In genomic region chrX:107683124-107683895, GRCh38 we compare ENCODE assay signal across 12 cellular contexts. TPM values are rescaled to one million over a fixed set of nuclear protein-coding genes. Genes with fewer than 3 reads are reported as not detected.
DNase-seq lines count a peak whose midpoint lies in the region; ATAC-seq, FAIRE-seq and TF ChIP-seq lines count a peak whose summit lies in the region.
"Had no signal": no experiment of that assay in that cellular context is flagged by ENCODE, and none has a peak within 500 bp of the region (broad histone marks: within the 10 kb centered on the region; RNA-seq: fewer than 3 reads in every experiment).

No MANE protein-coding gene starts in this region.

- FAIRE-seq in pancreas (lab: Jason Lieb, UNC): no peak
- FAIRE-seq: GM18507 had no signal

- intact Hi-C loops in Right ventricle myocardium superior (cut with DNase I) (no loop called here), pancreas (cut with DNase I) (no loop called here)

- DNase-seq in adipocyte (ENCODE audit: low read depth) (peak; percentile 61), Right ventricle myocardium superior (no peak), pancreas (no peak), globus pallidus (ENCODE audit: low spot score) (no peak)
- DNase-seq: activated effector memory CD4-positive, alpha-beta T cell treated with Interleukin-2 at 50 U/mL for 16 hours; nucleus accumbens had no signal

- H3K36me3 ChIP-seq in ACC112 (ENCODE audit: insufficient read depth, low read length) (no peaks in the 10 kb centered on the region), adipocyte (ENCODE audit: control insufficient read depth, insufficient read depth, low read length, severe bottlenecking) (no peaks in the 10 kb centered on the region), pancreas (no peaks in the 10 kb centered on the region)
- H3K36me3 ChIP-seq: SJSA1 had no signal

- 16 to 27% methylated on average over 4 of the region's 4 CpGs for WGBS in pancreas, 2 donors

- peaks cover 4% of the 10 kb centered on the region for H3K9me3 ChIP-seq in adipocyte (ENCODE audit: control insufficient read depth, low read length)
- H3K9me3 ChIP-seq in pancreas: no peaks in the 10 kb centered on the region
- H3K9me3 ChIP-seq: SJSA1 had no signal

- TF ChIP-seq CTCF in pancreas (IDR thresholded peaks at IDR 0.05): no peak

- no peak overlapping the region for H2AFZ ChIP-seq in ACC112 (ENCODE audit: low read length, unreplicated experiment)

- peak overlapping the region; percentile 27 for H3K9ac ChIP-seq in adipocyte (ENCODE audit: low read length)

- H3K4me3 ChIP-seq in ACC112 (ENCODE audit: low read depth, low read length) (no peak overlapping the region), adipocyte (ENCODE audit: low read length) (no peak overlapping the region), pancreas (no peak overlapping the region)
- H3K4me3 ChIP-seq: SJSA1 had no signal

- peaks cover 37% of the 10 kb centered on the region for H3K4me1 ChIP-seq in ACC112 (ENCODE audit: control insufficient read depth, insufficient read depth, low read length, unreplicated experiment)
- peaks cover 32% of the 10 kb centered on the region for H3K4me1 ChIP-seq in adipocyte (ENCODE audit: control insufficient read depth, insufficient read depth, low read length)
- H3K4me1 ChIP-seq in pancreas: peaks cover 0 to 13% (median 0%) of the 10 kb centered on the region in 3 donors
- H3K4me1 ChIP-seq: SJSA1 had no signal

- peak overlapping the region; percentile 48 for H3K27ac ChIP-seq in ACC112 (ENCODE audit: low read depth, low read length)
- peak overlapping the region in 2 of 4 donors; percentile 8 to 58 for H3K27ac ChIP-seq in pancreas
- H3K27ac ChIP-seq: SJSA1 had no signal

- H3K79me2 ChIP-seq in ACC112 (ENCODE audit: control insufficient read depth, insufficient read depth, low read length, unreplicated experiment): no peaks in the 10 kb centered on the region

- ATAC-seq in Right ventricle myocardium superior (ENCODE audit: poor library complexity) (peak; percentile 67), pancreas (peak; percentile 38 to 54 (median 48)), HG02798 (IDR thresholded peaks at IDR 0.05; ENCODE audit: poor library complexity, unreplicated experiment) (no peak), HG03571 (IDR thresholded peaks at IDR 0.05; ENCODE audit: unreplicated experiment) (no peak), GM21528 (IDR thresholded peaks at IDR 0.05; ENCODE audit: low FRiP score, unreplicated experiment) (no peak)

- no peaks in the 10 kb centered on the region for H3K27me3 ChIP-seq in ACC112 (ENCODE audit: insufficient read depth, low read length)
- H3K27me3 ChIP-seq in adipocyte (replicated peaks; ENCODE audit: control insufficient read depth, insufficient read depth, low read length): peaks cover 22% of the 10 kb centered on the region
- no peaks in the 10 kb centered on the region for H3K27me3 ChIP-seq in pancreas
- H3K27me3 ChIP-seq: SJSA1 had no signal

RNA-seq across cellular contexts. Expression of gene PRPS1, which starts 55.0 kb away (rescaled TPM):
- total RNA-seq in Right ventricle myocardium superior (20.7 TPM), pancreas (10 to 100 TPM in 4 of 6 donors, 1 to 10 TPM in 2; 8.5 to 19.4 (median 14.1) TPM)
- polyA plus RNA-seq in pancreas: 10 to 100 TPM in 1 of 2 donors, 1 to 10 TPM in 1; 5.9 to 22.8 TPM

Comparison
In these comparisons a context has a peak if more than half of its experiments do, and no peak if none do; other contexts are left out.
1. ATAC-seq: peak in Right ventricle myocardium superior (single experiment) and pancreas (4 of 4); none in HG02798 (single experiment), HG03571 (single experiment) and GM21528 (single experiment).